Comparison of ENCODE assay signal across 8 cellular contexts in the genomic region with DNA sequence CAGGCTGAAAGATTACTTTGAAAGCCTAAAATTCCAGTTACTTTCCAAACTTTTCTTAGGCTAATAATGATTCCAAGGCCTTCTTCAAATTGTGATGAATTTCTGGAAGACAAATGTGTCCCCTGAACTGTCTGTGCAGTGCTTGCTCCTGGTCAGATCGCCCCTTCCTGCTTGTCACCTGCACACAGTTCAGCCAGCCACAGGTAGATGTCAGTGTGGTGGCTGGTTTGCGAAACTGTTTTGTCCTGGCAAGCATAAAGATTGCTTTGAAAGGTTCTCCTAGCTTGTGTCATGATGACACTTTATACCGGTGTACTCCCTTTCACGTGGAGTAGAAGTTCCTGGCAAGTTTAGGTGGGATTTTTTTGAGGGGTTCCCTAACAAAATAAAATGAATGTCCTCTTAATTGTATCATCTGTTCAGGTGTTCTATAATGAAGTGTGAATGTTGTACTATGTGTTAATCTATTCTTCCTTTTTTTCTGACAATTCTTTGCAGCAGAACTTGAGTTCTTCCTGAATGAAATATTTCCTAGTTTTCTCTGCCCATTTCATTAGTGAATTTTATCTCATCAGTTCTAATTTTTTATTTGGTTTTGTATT.
DNase-seq lines count a peak whose midpoint lies in the region; ATAC-seq, FAIRE-seq and TF ChIP-seq lines count a peak whose summit lies in the region.

No MANE protein-coding gene starts in this region.

- H3K9me3 Mint-ChIP-seq in type B pancreatic cell = no peaks in the 10 kb centered on the region

- peaks cover 2% of the 10 kb centered on the region for H3K36me3 Mint-ChIP-seq in type B pancreatic cell

- H2BK15ac ChIP-seq in IMR-90 (ENCODE audit: low read depth, low read length) = no peak overlapping the region

- H2BK5ac ChIP-seq in IMR-90 (ENCODE audit: low read depth, low read length, poor library complexity, severe bottlenecking) = no peak overlapping the region

- dilution Hi-C loops in IMR-90 (cut with HindIII; ENCODE audit: low sequenced_read_pairs, unreplicated experiment) = no loop called here

- H4K8ac ChIP-seq in IMR-90 (ENCODE audit: low read depth in 2 of 2, low read length in 2 of 2) = 0 out of 4 replicates have a peak overlapping the region, but pooled peaks of 1 of the 2 experiments have one; percentile 45

- H3K23ac ChIP-seq in IMR-90 (ENCODE audit: low read depth, low read length) = peak overlapping the region; percentile 42; the same call in 1 of the 2 replicates

- peak overlapping the region; percentile 75; the same call in 1 of the 2 replicates for H2AK5ac ChIP-seq in IMR-90 (ENCODE audit: low read depth, low read length)

- no peak overlapping the region for H3K56ac ChIP-seq in IMR-90 (ENCODE audit: extremely low read depth, insufficient read depth, low read length)

- H3K4me3 Mint-ChIP-seq in type B pancreatic cell = peak overlapping the region; percentile 42

- no peak overlapping the region for H3K4me2 ChIP-seq in IMR-90 (ENCODE audit: low read depth, low read length)

- in situ Hi-C loops in IMR-90 (cut with MboI; ENCODE audit: low sequenced_read_pairs) = no loop called here

- peaks cover 0 to 5% of the 10 kb centered on the region in 2 experiments; a peak in 1 of 4 replicates for H3K79me1 ChIP-seq in IMR-90 (ENCODE audit: low read depth in 1 of 2, low read length in 2 of 2)

- FAIRE-seq in bronchial epithelial cell (lab: Jason Lieb, UNC) (no peak), H54 (lab: Jason Lieb, UNC) (no peak)

- no peak overlapping the region; the same call in 1 of the 2 replicates for H2BK120ac ChIP-seq in IMR-90 (ENCODE audit: low read depth, low read length)

- no peak overlapping the region for H3K27ac Mint-ChIP-seq in type B pancreatic cell

- H3K27ac ChIP-seq in IMR-90 (ENCODE audit: insufficient read depth, low read length) = no peak overlapping the region
- no peak overlapping the region for H3K27ac ChIP-seq in RWPE2 (ENCODE audit: poor library complexity, severe bottlenecking)
- H3K27ac ChIP-seq in lung (ENCODE audit: low read depth in 1 of 2, low read length in 1 of 2) = no peak overlapping the region

- H3K4me1 Mint-ChIP-seq in type B pancreatic cell (ENCODE audit: unreplicated experiment) = peaks cover 26% of the 10 kb centered on the region

- no peak overlapping the region for H3K9ac ChIP-seq in IMR-90 (ENCODE audit: low read depth, low read length)

- H2AFZ ChIP-seq in IMR-90 (replicated peaks; ENCODE audit: low read length, poor library complexity) = no peak overlapping the region

- H3K4me3 ChIP-seq in IMR-90 (ENCODE audit: insufficient read depth, low read depth, low read length) = no peak overlapping the region
- H3K4me3 ChIP-seq in RWPE2 (ENCODE audit: severe bottlenecking) = no peak overlapping the region
- no peak overlapping the region for H3K4me3 ChIP-seq in bronchial epithelial cell (ENCODE audit: low read depth, low read length)
- H3K4me3 ChIP-seq in lung = no peak overlapping the region

- DNase-seq in DMS53 (lab: John Stamatoyannopoulos, UW) (peak; percentile 91), GM20000 (ENCODE audit: low spot score) (peak; percentile 20), IMR-90 (peak; percentile 12), RWPE2 (ENCODE audit: low spot score) (no peak), bronchial epithelial cell (ENCODE audit: low read depth) (peak; percentile 67), lung (ENCODE audit: low spot score) (peak; percentile 46), type B pancreatic cell (ENCODE audit: extremely low spot score, unreplicated experiment) (no peak), H54 (ENCODE audit: insufficient read length, low spot score) (no peak)

- H3K4ac ChIP-seq in IMR-90 (ENCODE audit: low read depth, low read length) = no peak overlapping the region; the same call in 1 of the 2 replicates

- H3K14ac ChIP-seq in IMR-90 (replicated peaks; ENCODE audit: low read depth, low read length) = no peak overlapping the region

- intact Hi-C loops in IMR-90 (cut with micrococcal nuclease) = loop anchor here (5.0 kb wide), 1 partner anchor 311 kb away; the partner anchor contains the start of gene PTGR3

- no peak overlapping the region for H4K5ac ChIP-seq in IMR-90 (ENCODE audit: low read depth, low read length)

- TF ChIP-seq CTCF in GM20000 (IDR thresholded peaks at IDR 0.05; ENCODE audit: extremely low read depth, missing control alignments) (peak; percentile 41), IMR-90 (conservative IDR thresholded peaks at IDR 0.05; ENCODE audit: low read depth, low read length) (0 out of 2 replicates have a peak, but pooled peaks have one; percentile 11), RWPE2 (IDR thresholded peaks at IDR 0.05; ENCODE audit: poor library complexity, severe bottlenecking) (peak; percentile 79), bronchial epithelial cell (IDR thresholded peaks at IDR 0.05; ENCODE audit: insufficient read depth, low read length, severe bottlenecking) (peak; percentile 85), lung (IDR thresholded peaks at IDR 0.05; ENCODE audit: control extremely low read depth, extremely low read depth) (no peak), type B pancreatic cell (conservative IDR thresholded peaks at IDR 0.05) (peak; percentile 64)

- H3K9me1 ChIP-seq in IMR-90 (ENCODE audit: insufficient read depth, low read length) = peaks cover 7% of the 10 kb centered on the region

- H2BK20ac ChIP-seq in IMR-90 (ENCODE audit: low read depth, low read length) = no peak overlapping the region

- no peaks in the 10 kb centered on the region for H3K9me3 ChIP-seq in IMR-90 (ENCODE audit: control insufficient read depth, insufficient read depth, low read length)
- H3K9me3 ChIP-seq in RWPE2 (ENCODE audit: severe bottlenecking) = no peaks in the 10 kb centered on the region
- H3K9me3 ChIP-seq in lung (ENCODE audit: control insufficient read depth in 2 of 2, insufficient read depth in 1 of 2, low read length in 1 of 2) = no peaks in the 10 kb centered on the region

- ATAC-seq in IMR-90 (ENCODE audit: low read depth) = no peak
- peak; percentile 80 for ATAC-seq in RWPE2 (ENCODE audit: low read depth)
- ATAC-seq in lung (ENCODE audit: insufficient read depth, low FRiP score) = peak; percentile 11

- CTCF ChIA-PET in IMR-90 (lab: Yijun Ruan, JAX) = no interaction called here

- H3K36me3 ChIP-seq in IMR-90 (ENCODE audit: control insufficient read depth, insufficient read depth, low read length) (peaks cover 1% of the 10 kb centered on the region; the same call in 1 of the 2 replicates), RWPE2 (ENCODE audit: low read depth) (no peaks in the 10 kb centered on the region), bronchial epithelial cell (ENCODE audit: control insufficient read depth, insufficient read depth, low read length) (no peaks in the 10 kb centered on the region), lung (ENCODE audit: control insufficient read depth in 2 of 2, insufficient read depth in 2 of 2, low read length in 2 of 2) (no peaks in the 10 kb centered on the region)

- TF ChIP-seq POLR2A in IMR-90 (IDR thresholded peaks at IDR 0.05; ENCODE audit: low read depth, low read length) (no peak), H54 (IDR thresholded peaks at IDR 0.05; ENCODE audit: low read depth, low read length) (no peak)

- no peaks in the 10 kb centered on the region for H3K27me3 Mint-ChIP-seq in type B pancreatic cell

- peak; percentile 24; the same call in 1 of the 2 replicates for TF ChIP-seq RAD21 in IMR-90 (IDR thresholded peaks at IDR 0.05; ENCODE audit: low read length)

- H3K27me3 ChIP-seq in IMR-90 (ENCODE audit: control insufficient read depth, insufficient read depth, low read length) = no peaks in the 10 kb centered on the region
- H3K27me3 ChIP-seq in RWPE2 (ENCODE audit: insufficient read depth, poor library complexity, severe bottlenecking) = no peaks in the 10 kb centered on the region
- H3K27me3 ChIP-seq in bronchial epithelial cell (ENCODE audit: control insufficient read depth, insufficient read depth, low read length) = no peaks in the 10 kb centered on the region
- H3K27me3 ChIP-seq in lung (ENCODE audit: control insufficient read depth, insufficient read depth) = no peaks in the 10 kb centered on the region

- H4K91ac ChIP-seq in IMR-90 (ENCODE audit: insufficient read depth, low read depth, low read length) = no peak overlapping the region

- peak overlapping the region; percentile 16; the same call in 1 of the 2 replicates for H3K18ac ChIP-seq in IMR-90 (ENCODE audit: low read depth, low read length)

- BruUV-seq in IMR-90 (replicated peaks; lab: Mats Ljungman, UMichigan) = no TSS peak

- H3K4me1 ChIP-seq in IMR-90 (ENCODE audit: control insufficient read depth, insufficient read depth, low read length) (peaks cover 7% of the 10 kb centered on the region), RWPE2 (ENCODE audit: insufficient read depth, poor library complexity, severe bottlenecking) (peaks cover 22% of the 10 kb centered on the region), lung (ENCODE audit: control insufficient read depth in 2 of 2, insufficient read depth in 2 of 2, low read length in 2 of 2) (peaks cover 0 to 2% of the 10 kb centered on the region in 2 donors)

- POLR2A ChIA-PET in IMR-90 (lab: Charles Lee; ENCODE audit: unreplicated experiment) = no interaction called here

- H4K20me1 ChIP-seq in IMR-90 (ENCODE audit: insufficient read depth, low read length) = no peaks in the 10 kb centered on the region

- 100% methylated on average over 1 of the region's 4 CpGs; no CpG with 5 or more reads in 1 of the 2 experiments for WGBS in IMR-90 (ENCODE audit: extremely low coverage in 2 of 2, insufficient read length in 1 of 2), 2 experiments
- WGBS in lung, 2 donors = 57 to 64% methylated on average over 4 of the region's 4 CpGs

- H2AK9ac ChIP-seq in IMR-90 (replicated peaks; ENCODE audit: low read depth, low read length, poor library complexity) = no peak overlapping the region

TF ChIP-seq in IMR-90, 13 proteins besides CTCF, POLR2A, EP300 and RAD21 (continues in another document):
- TF ChIP-seq RCOR1 (IDR thresholded peaks at IDR 0.05; ENCODE audit: insufficient replicate concordance, low read length) = no peak
- no peak for TF ChIP-seq RFX5 (IDR thresholded peaks at IDR 0.05; ENCODE audit: low read depth, low read length)
- no peak for TF ChIP-seq NFE2L2 (IDR thresholded peaks at IDR 0.05; ENCODE audit: low read depth, low read length)
- TF ChIP-seq CEBPB (IDR thresholded peaks at IDR 0.05; ENCODE audit: low read depth, low read length) = no peak
- TF ChIP-seq MAZ (IDR thresholded peaks at IDR 0.05; ENCODE audit: borderline replicate concordance, low read depth, low read length) = no peak
- no peak for TF ChIP-seq BHLHE40 (IDR thresholded peaks at IDR 0.05; ENCODE audit: low read depth, low read length)
- TF ChIP-seq, protein P1, sequence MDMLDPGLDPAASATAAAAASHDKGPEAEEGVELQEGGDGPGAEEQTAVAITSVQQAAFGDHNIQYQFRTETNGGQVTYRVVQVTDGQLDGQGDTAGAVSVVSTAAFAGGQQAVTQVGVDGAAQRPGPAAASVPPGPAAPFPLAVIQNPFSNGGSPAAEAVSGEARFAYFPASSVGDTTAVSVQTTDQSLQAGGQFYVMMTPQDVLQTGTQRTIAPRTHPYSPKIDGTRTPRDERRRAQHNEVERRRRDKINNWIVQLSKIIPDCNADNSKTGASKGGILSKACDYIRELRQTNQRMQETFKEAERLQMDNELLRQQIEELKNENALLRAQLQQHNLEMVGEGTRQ (IDR thresholded peaks at IDR 0.05; ENCODE audit: low read depth, low read length) = no peak

Comparison
In these comparisons a context has a peak if more than half of its experiments do, and no peak if none do; other contexts are left out.
1. DNase-seq: peak in DMS53 (single experiment), GM20000 (single experiment), IMR-90 (single experiment), bronchial epithelial cell (single experiment) and lung (single experiment); none in RWPE2 (single experiment), type B pancreatic cell (single experiment) and H54 (single experiment).